ENCODE assay signal across 8 cellular contexts in the genomic region with DNA sequence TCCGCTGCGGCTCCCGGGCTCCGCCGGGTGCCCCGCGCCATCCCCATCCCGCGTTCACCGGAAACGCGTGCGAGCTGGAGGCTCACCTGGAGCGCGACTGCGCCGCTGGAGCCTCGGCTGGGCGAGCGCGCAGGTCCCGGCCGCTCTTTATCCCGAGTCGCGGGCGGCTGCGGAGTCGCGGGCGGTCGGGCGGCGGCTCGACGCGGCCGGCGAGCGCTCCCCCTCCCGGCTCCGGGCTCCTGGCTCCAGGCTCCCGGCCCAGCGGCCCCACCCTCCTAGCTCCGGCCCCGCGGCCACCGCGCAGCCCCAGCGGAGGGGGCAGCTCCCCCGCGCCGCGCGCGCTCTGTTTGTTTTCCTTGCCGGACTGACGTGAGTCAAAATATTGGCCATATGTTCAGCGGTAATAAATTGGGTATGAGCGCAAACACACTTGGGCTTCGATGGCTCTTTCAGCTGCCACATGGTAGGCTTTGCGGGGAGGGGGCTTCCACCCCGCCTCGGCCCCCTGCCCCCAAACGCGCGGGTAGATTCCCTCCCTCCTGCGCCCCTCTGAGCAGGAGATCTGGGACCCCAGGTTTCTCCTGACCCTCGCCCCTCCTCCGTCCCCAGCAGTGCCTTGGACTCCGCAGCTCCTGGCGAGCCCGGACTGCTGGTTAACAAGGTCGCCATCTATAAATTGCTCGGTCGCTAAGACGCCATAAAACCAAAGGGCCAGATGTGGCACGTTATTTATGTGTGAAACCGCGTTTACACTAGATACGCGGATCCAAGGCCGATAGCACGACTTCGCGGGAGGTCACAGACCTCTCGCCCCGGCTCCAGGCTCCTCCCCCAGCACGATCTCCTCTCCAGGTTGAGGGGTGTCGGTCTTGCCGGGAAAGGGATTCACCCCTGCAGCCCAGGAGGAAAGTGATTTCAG. TPM values are rescaled to one million over a fixed set of nuclear protein-coding genes. Genes with fewer than 3 reads are reported as not detected.
DNase-seq lines count a peak whose midpoint lies in the region; ATAC-seq, FAIRE-seq and TF ChIP-seq lines count a peak whose summit lies in the region.
"Had no signal": no experiment of that assay in that cellular context is flagged by ENCODE, and none has a peak within 500 bp of the region (broad histone marks: within the 10 kb centered on the region; RNA-seq: fewer than 3 reads in every experiment).

No MANE protein-coding gene starts in this region.

- no peaks in the 10 kb centered on the region for H3K9me3 ChIP-seq in esophagus muscularis mucosa
- H3K9me3 ChIP-seq in pancreas, result no peaks in the 10 kb centered on the region

- H3K36me3 ChIP-seq in GM23338 (ENCODE audit: insufficient read depth) (no peaks in the 10 kb centered on the region; the same call in 1 of the 2 replicates), esophagus muscularis mucosa (no peaks in the 10 kb centered on the region), pancreas (no peaks in the 10 kb centered on the region)

- H3K27me3 Mint-ChIP-seq in GM23338 (ENCODE audit: insufficient read depth, low read depth, poor library complexity), result peaks cover 88% of the 10 kb centered on the region
- H3K27me3 Mint-ChIP-seq in natural killer cell treated with Interleukin-12 subunit alpha and Interleukin-12 subunit beta and Interleukin-15 and Interleukin-18, amount 100 ng/mL, for 72 hours, result peaks cover 68 to 84% of the 10 kb centered on the region in 2 donors

- no peaks in the 10 kb centered on the region for H3K36me3 Mint-ChIP-seq in GM23338 (ENCODE audit: low read depth)
- no peaks in the 10 kb centered on the region for H3K36me3 Mint-ChIP-seq in natural killer cell treated with Interleukin-12 subunit alpha and Interleukin-12 subunit beta and Interleukin-15 and Interleukin-18, amount 100 ng/mL, for 72 hours

- peaks cover 56% of the 10 kb centered on the region for H3K4me1 Mint-ChIP-seq in GM23338
- H3K4me1 Mint-ChIP-seq in natural killer cell treated with Interleukin-12 subunit alpha and Interleukin-12 subunit beta and Interleukin-15 and Interleukin-18, amount 100 ng/mL, for 72 hours (ENCODE audit: low read depth in 2 of 2), result peaks cover 0 to 6% of the 10 kb centered on the region in 2 donors

- peak; percentile 21 for ATAC-seq in GM23338
- ATAC-seq in pancreas, result peak in 3 of 4 donors; percentile 73 to 80 (median 74)
- no peak for ATAC-seq in HG03521 (IDR thresholded peaks at IDR 0.05; ENCODE audit: unreplicated experiment)
- no peak for ATAC-seq in natural killer cell treated with Interleukin-12 subunit alpha and Interleukin-12 subunit beta and Interleukin-15 and Interleukin-18, amount 100 ng/mL, for 72 hours

- peaks cover 25% of the 10 kb centered on the region for H3F3A ChIP-seq in GM23338 (replicated peaks; ENCODE audit: low read depth)

- TF ChIP-seq EP300 in esophagus muscularis mucosa (IDR thresholded peaks at IDR 0.05), result no peak

- H3K27me3 ChIP-seq in GM23338 (ENCODE audit: insufficient read depth) (peaks cover 99% of the 10 kb centered on the region), esophagus muscularis mucosa (peaks cover 4 to 98% (median 52%) of the 10 kb centered on the region in 4 donors), pancreas (peaks cover 0 to 34% (median under 1%) of the 10 kb centered on the region in 4 donors)

- H3K4me3 ChIP-seq in GM23338 (peak overlapping the region; percentile 66), esophagus muscularis mucosa (peak overlapping the region in 3 of 4 donors; percentile 5 to 22 (median 16)), pancreas (peak overlapping the region in 3 of 4 donors; percentile 10 to 41 (median 20))

- peaks cover 7% of the 10 kb centered on the region for H3K9me3 Mint-ChIP-seq in GM23338
- H3K9me3 Mint-ChIP-seq in natural killer cell treated with Interleukin-12 subunit alpha and Interleukin-12 subunit beta and Interleukin-15 and Interleukin-18, amount 100 ng/mL, for 72 hours, result no peaks in the 10 kb centered on the region

- no peaks in the 10 kb centered on the region for H3K9me2 ChIP-seq in GM23338 (ENCODE audit: insufficient read depth)

- intact Hi-C loops in esophagus muscularis mucosa (cut with DNase I) (no loop called here), pancreas (cut with DNase I) (no loop called here)

- no peak for TF ChIP-seq POLR2A in esophagus muscularis mucosa (IDR thresholded peaks at IDR 0.05; ENCODE audit: low read depth)

- peaks cover 7% of the 10 kb centered on the region for H4K20me1 ChIP-seq in GM23338 (replicated peaks; ENCODE audit: insufficient read depth)

- DNase-seq in GM23338 (ENCODE audit: low spot score) (peak; percentile 62), NCI-H748 (lab: John Stamatoyannopoulos, UW; ENCODE audit: unreplicated experiment) (peak; percentile 94), esophagus muscularis mucosa (ENCODE audit: extremely low spot score) (no peak), pancreas (peak in 1 of 6 donors; percentile 73), GM19239 (ENCODE audit: insufficient read length, low spot score) (no peak)
- DNase-seq in natural killer cell treated with Interleukin-12 subunit alpha and Interleukin-12 subunit beta and Interleukin-15 and Interleukin-18, amount 100 ng/mL, for 72 hours (ENCODE audit: low spot score), result no peak

- FAIRE-seq in pancreas (lab: Jason Lieb, UNC), result no peak
- FAIRE-seq in GM19239 (lab: Jason Lieb, UNC), result no peak

- TF ChIP-seq CTCF in GM23338 (conservative IDR thresholded peaks at IDR 0.05; ENCODE audit: low read depth in 2 of 2) (no peak), esophagus muscularis mucosa (IDR thresholded peaks at IDR 0.05) (no peak), pancreas (IDR thresholded peaks at IDR 0.05) (no peak)

- H3K4me1 ChIP-seq in GM23338 (ENCODE audit: insufficient read depth), result peaks cover 63% of the 10 kb centered on the region
- H3K4me1 ChIP-seq in esophagus muscularis mucosa, result peaks cover 7 to 26% (median 18%) of the 10 kb centered on the region in 4 donors
- peaks cover 0 to 3% (median 0%) of the 10 kb centered on the region in 3 donors for H3K4me1 ChIP-seq in pancreas

- H3K79me2 ChIP-seq in GM23338 (replicated peaks; ENCODE audit: insufficient read depth), result no peaks in the 10 kb centered on the region

- no peak overlapping the region for H3K27ac Mint-ChIP-seq in GM23338
- no peak overlapping the region for H3K27ac Mint-ChIP-seq in natural killer cell treated with Interleukin-12 subunit alpha and Interleukin-12 subunit beta and Interleukin-15 and Interleukin-18, amount 100 ng/mL, for 72 hours

- peak overlapping the region; percentile 94 for H2AFZ ChIP-seq in GM23338

- peak overlapping the region; percentile 69 for H3K4me3 Mint-ChIP-seq in GM23338
- H3K4me3 Mint-ChIP-seq in natural killer cell treated with Interleukin-12 subunit alpha and Interleukin-12 subunit beta and Interleukin-15 and Interleukin-18, amount 100 ng/mL, for 72 hours, result no peak overlapping the region

- H3K4me2 ChIP-seq in GM23338, result peak overlapping the region; percentile 90

- 2% methylated on average over 36 of the region's 91 CpGs for WGBS in esophagus muscularis mucosa
- 1 to 2% methylated on average over 61 to 91 of the region's 91 CpGs for WGBS in pancreas, 2 donors

- H3K27ac ChIP-seq in GM23338 (ENCODE audit: low read depth) (no peak overlapping the region), esophagus muscularis mucosa (replicated peaks in 1 of 4) (no peak overlapping the region), pancreas (peak overlapping the region in 1 of 4 donors; percentile 44)

TF ChIP-seq in GM23338, 12 proteins besides CTCF, POLR2A, EP300 and RAD21:
- no peak for TF ChIP-seq EZH2phosphoT487 (IDR thresholded peaks at IDR 0.05; ENCODE audit: unreplicated experiment)
- no peak for TF ChIP-seq POLR2AphosphoS5 (IDR thresholded peaks at IDR 0.05; ENCODE audit: low read depth)
- TF ChIP-seq EZH2 (IDR thresholded peaks at IDR 0.05; ENCODE audit: low read depth, unreplicated experiment), result peak; percentile 84
TF ChIP-seq in GM23338: peak in this region for 1.

RNA-seq across cellular contexts. Expression of a gene that starts 8.9 kb away (rescaled TPM):
- total RNA-seq in GM23338 (2014; rRNA removed; shearing (Covaris generic)), result not detected in 2 replicates
- not detected in 2 replicates for polyA plus RNA-seq in GM23338 (2016; fragmentation: Nextera tagmentation; extraction: Ambion mirVana)
- not detected for total RNA-seq in esophagus muscularis mucosa
- 1 to 10 TPM; 2.0 to 5.7 (median 3.0) TPM for total RNA-seq in pancreas
- 10 to 100 TPM; 11.5 to 28.7 TPM for polyA plus RNA-seq in pancreas
- not detected for total RNA-seq in natural killer cell treated with Interleukin-12 subunit alpha and Interleukin-12 subunit beta and Interleukin-15 and Interleukin-18, amount 100 ng/mL, for 72 hours
- total RNA-seq: NCI-H460 had no signal

Comparison
In these comparisons a context has a peak if more than half of its experiments do, and no peak if none do; other contexts are left out.
1. ATAC-seq: peak in GM23338 (single experiment) and pancreas (3 of 4); none in HG03521 (single experiment) and natural killer cell treated with Interleukin-12 subunit alpha and Interleukin-12 subunit beta and Interleukin-15 and Interleukin-18, amount 100 ng/mL, for 72 hours (0 of 2).
2. DNase-seq: peak in GM23338 (single experiment) and NCI-H748 (single experiment); none in esophagus muscularis mucosa (single experiment), GM19239 (single experiment) and natural killer cell treated with Interleukin-12 subunit alpha and Interleukin-12 subunit beta and Interleukin-15 and Interleukin-18, amount 100 ng/mL, for 72 hours (single experiment).
3. H3K4me3 ChIP-seq: peak in every context shown above with its lines; median percentile 66 in GM23338; 20 in pancreas; 16 in esophagus muscularis mucosa.